ENCODE assay signal across 14 cellular contexts in the genomic region with DNA sequence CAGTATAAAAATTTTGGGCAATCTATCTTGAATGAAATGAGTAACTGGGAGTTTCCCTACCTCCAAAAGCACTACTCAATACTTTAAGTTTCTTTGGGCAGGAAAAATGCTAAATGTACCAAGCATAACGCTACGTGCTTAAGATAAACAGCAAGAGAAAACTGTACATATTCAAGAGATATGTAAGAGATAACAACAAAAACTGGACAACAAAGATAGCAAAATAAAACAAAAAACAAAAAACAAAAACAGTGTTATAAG. TPM values are rescaled to one million over a fixed set of nuclear protein-coding genes. Genes with fewer than 3 reads are reported as not detected.
DNase-seq lines count a peak whose midpoint lies in the region; ATAC-seq and TF ChIP-seq lines count a peak whose summit lies in the region.
"Had no signal": no experiment of that assay in that cellular context is flagged by ENCODE, and none has a peak within 500 bp of the region (broad histone marks: within the 10 kb centered on the region; RNA-seq: fewer than 3 reads in every experiment).

No MANE protein-coding gene starts in this region.

- H3K36me3 Mint-ChIP-seq in activated T-cell treated with anti-CD3 and anti-CD28 coated beads, Interleukin-2, amount 50 U/mL, for 4 hours (ENCODE audit: insufficient read depth) = peaks cover 48% of the 10 kb centered on the region
- H3K36me3 Mint-ChIP-seq in Calu3 (ENCODE audit: insufficient read depth, unreplicated experiment) (peaks cover 98% of the 10 kb centered on the region), glutamatergic neuron (ENCODE audit: unreplicated experiment) (peaks cover under 1% of the 10 kb centered on the region)
- H3K36me3 Mint-ChIP-seq in activated CD4-positive, alpha-beta memory T cell treated with anti-CD3 and anti-CD28 coated beads, Interleukin-2, amount 10 ng/mL, durations not matched to agents 7 days and 5 days (ENCODE audit: low read depth) = peaks cover 85% of the 10 kb centered on the region

- CTCF ChIA-PET in Calu3 (lab: Charles Lee) = interaction anchor here (1.0 kb wide), 1 partner anchor 16 kb away, joined by 5 read pairs; no protein-coding TSS in a partner anchor
- CTCF ChIA-PET in activated CD4-positive, alpha-beta memory T cell treated with anti-CD3 and anti-CD28 coated beads, Interleukin-2, amount 10 ng/mL, durations not matched to agents 7 days and 5 days (lab: Charles Lee) = interaction anchor here (4.4 kb wide), 1 partner anchor 32 kb away, joined by 17 read pairs; no protein-coding TSS in a partner anchor

- H3K9me3 Mint-ChIP-seq in activated T-cell treated with anti-CD3 and anti-CD28 coated beads, Interleukin-2, amount 50 U/mL, for 4 hours = no peaks in the 10 kb centered on the region
- H3K9me3 Mint-ChIP-seq in Calu3 (ENCODE audit: low read depth, unreplicated experiment) (no peaks in the 10 kb centered on the region), glutamatergic neuron (ENCODE audit: unreplicated experiment) (no peaks in the 10 kb centered on the region)
- H3K9me3 Mint-ChIP-seq in activated CD4-positive, alpha-beta memory T cell treated with anti-CD3 and anti-CD28 coated beads, Interleukin-2, amount 10 ng/mL, durations not matched to agents 7 days and 5 days = no peaks in the 10 kb centered on the region
- H3K9me3 Mint-ChIP-seq: CD4-positive, alpha-beta memory T cell had no signal

- peaks cover 32% of the 10 kb centered on the region for H3K4me1 Mint-ChIP-seq in activated T-cell treated with anti-CD3 and anti-CD28 coated beads, Interleukin-2, amount 50 U/mL, for 4 hours (ENCODE audit: low read depth)
- H3K4me1 Mint-ChIP-seq in Calu3 (ENCODE audit: low read depth, unreplicated experiment) = peaks cover 23% of the 10 kb centered on the region
- peaks cover 43% of the 10 kb centered on the region for H3K4me1 Mint-ChIP-seq in activated CD4-positive, alpha-beta memory T cell treated with anti-CD3 and anti-CD28 coated beads, Interleukin-2, amount 10 ng/mL, durations not matched to agents 7 days and 5 days
- no peaks in the 10 kb centered on the region for H3K4me1 Mint-ChIP-seq in glutamatergic neuron (ENCODE audit: low read depth, unreplicated experiment)

- BruUV-seq in Calu3 (replicated peaks; lab: Mats Ljungman, UMichigan) = no TSS peak

- TF ChIP-seq CTCF in Calu3 (IDR thresholded peaks at IDR 0.05; ENCODE audit: unreplicated experiment) (no peak), glutamatergic neuron (IDR thresholded peaks at IDR 0.05; ENCODE audit: partially characterized antibody, unreplicated experiment) (no peak)

- POLR2A ChIA-PET in activated CD4-positive, alpha-beta memory T cell treated with anti-CD3 and anti-CD28 coated beads, Interleukin-2, amount 10 ng/mL, durations not matched to agents 7 days and 5 days (lab: Charles Lee) = interaction anchor here (1.8 to 2.5 kb wide), 4 partner anchors 10 to 32 kb away, joined by 6 to 9 read pairs (median 6); partner anchors contain the start of gene PTGES3

- H3K27me3 Mint-ChIP-seq in activated T-cell treated with anti-CD3 and anti-CD28 coated beads, Interleukin-2, amount 50 U/mL, for 4 hours (ENCODE audit: low read depth) = no peaks in the 10 kb centered on the region
- H3K27me3 Mint-ChIP-seq in Calu3 (ENCODE audit: unreplicated experiment) (no peaks in the 10 kb centered on the region), glutamatergic neuron (ENCODE audit: unreplicated experiment) (no peaks in the 10 kb centered on the region)
- no peaks in the 10 kb centered on the region for H3K27me3 Mint-ChIP-seq in activated CD4-positive, alpha-beta memory T cell treated with anti-CD3 and anti-CD28 coated beads, Interleukin-2, amount 10 ng/mL, durations not matched to agents 7 days and 5 days
- H3K27me3 Mint-ChIP-seq: CD4-positive, alpha-beta memory T cell had no signal

- no peak for DNase-seq in activated T-cell treated with anti-CD3 and anti-CD28 coated beads, Interleukin-2, amount 50 U/mL, for 4 hours
- DNase-seq in activated T-cell treated with anti-CD3 and anti-CD28 coated beads, Interleukin-2, amount 50 U/mL, for 48 hours = no peak
- DNase-seq in Calu3 = no peak
- DNase-seq in activated CD4-positive, alpha-beta memory T cell treated with anti-CD3 and anti-CD28 coated beads, Interleukin-2, amount 10 ng/mL, durations not matched to agents 7 days and 5 days = no peak
- no peak for DNase-seq in glutamatergic neuron
- no peak for DNase-seq in NCI-H524 (lab: John Stamatoyannopoulos, UW)
- no peak for DNase-seq in EL
- DNase-seq in effector CD4-positive, alpha-beta T cell = no peak
- DNase-seq: ACHN; CD4-positive, alpha-beta memory T cell; GM23248; NCI-H1092 treated with DMSO at 0.1 percent for 48 hours; NCI-H1694 treated with DMSO at 0.1 percent for 48 hours; Right ventricle myocardium superior had no signal

- intact Hi-C loops in Calu3 (cut with micrococcal nuclease; ENCODE audit: unreplicated experiment) = no loop called here

- peak overlapping the region; percentile 30 for H3K27ac Mint-ChIP-seq in Calu3 (ENCODE audit: unreplicated experiment)
- peak overlapping the region; percentile 40 for H3K27ac Mint-ChIP-seq in activated CD4-positive, alpha-beta memory T cell treated with anti-CD3 and anti-CD28 coated beads, Interleukin-2, amount 10 ng/mL, durations not matched to agents 7 days and 5 days
- H3K27ac Mint-ChIP-seq in glutamatergic neuron (ENCODE audit: unreplicated experiment) = peak overlapping the region; percentile 38

- H3K4me3 Mint-ChIP-seq in activated T-cell treated with anti-CD3 and anti-CD28 coated beads, Interleukin-2, amount 50 U/mL, for 4 hours = no peak overlapping the region
- no peak overlapping the region for H3K4me3 Mint-ChIP-seq in Calu3 (ENCODE audit: low read depth, unreplicated experiment)
- H3K4me3 Mint-ChIP-seq in activated CD4-positive, alpha-beta memory T cell treated with anti-CD3 and anti-CD28 coated beads, Interleukin-2, amount 10 ng/mL, durations not matched to agents 7 days and 5 days = no peak overlapping the region
- H3K4me3 Mint-ChIP-seq in glutamatergic neuron (ENCODE audit: unreplicated experiment) = no peak overlapping the region
- H3K4me3 Mint-ChIP-seq: CD4-positive, alpha-beta memory T cell had no signal

- peak; percentile 28 to 51 for ATAC-seq in activated T-cell treated with anti-CD3 and anti-CD28 coated beads, Interleukin-2, amount 50 U/mL, for 4 hours

RNA-seq across cellular contexts. Expression of gene PTGES3, which starts 20.0 kb away (rescaled TPM):
- 100 to 1,000 TPM; 343 to 400 (median 399) TPM for total RNA-seq in activated T-cell treated with anti-CD3 and anti-CD28 coated beads, Interleukin-2, amount 50 U/mL, for 4 hours
- total RNA-seq in Calu3 (2022) (435 and 437 TPM in 2 replicates), glutamatergic neuron (ENCODE audit: unreplicated experiment) (180 TPM)
- 100 to 1,000 TPM; 240 to 241 TPM for total RNA-seq in activated CD4-positive, alpha-beta memory T cell treated with anti-CD3 and anti-CD28 coated beads, Interleukin-2, amount 10 ng/mL, durations not matched to agents 7 days and 5 days

RNA-seq across cellular contexts. Expression of gene ATP5F1B, which starts 22.3 kb away (rescaled TPM):
- total RNA-seq in activated T-cell treated with anti-CD3 and anti-CD28 coated beads, Interleukin-2, amount 50 U/mL, for 4 hours = 1,000 to 10,000 TPM in 1 of 3 donors, 100 to 1,000 TPM in 2; 885 to 1,118 (median 953) TPM
- total RNA-seq in Calu3 (2022) (822 and 875 TPM in 2 replicates), glutamatergic neuron (ENCODE audit: unreplicated experiment) (735 TPM)
- total RNA-seq in activated CD4-positive, alpha-beta memory T cell treated with anti-CD3 and anti-CD28 coated beads, Interleukin-2, amount 10 ng/mL, durations not matched to agents 7 days and 5 days = 100 to 1,000 TPM; 529 to 549 TPM

RNA-seq across cellular contexts. Expression of gene BAZ2A, which starts 38.0 kb away (rescaled TPM):
- total RNA-seq in activated T-cell treated with anti-CD3 and anti-CD28 coated beads, Interleukin-2, amount 50 U/mL, for 4 hours = 10 to 100 TPM; 53.0 to 64.9 (median 64.5) TPM
- total RNA-seq in Calu3 (2022) = 158 and 187 TPM in 2 replicates
- total RNA-seq in activated CD4-positive, alpha-beta memory T cell treated with anti-CD3 and anti-CD28 coated beads, Interleukin-2, amount 10 ng/mL, durations not matched to agents 7 days and 5 days = 100 to 1,000 TPM; 121 to 126 TPM
- total RNA-seq in glutamatergic neuron (ENCODE audit: unreplicated experiment) = 196 TPM

RNA-seq across cellular contexts. Expression of gene NACA, which starts 57.0 kb away (rescaled TPM):
- 1,000 to 10,000 TPM; 1,078 to 1,189 (median 1,154) TPM for total RNA-seq in activated T-cell treated with anti-CD3 and anti-CD28 coated beads, Interleukin-2, amount 50 U/mL, for 4 hours
- 771 and 835 TPM in 2 replicates for total RNA-seq in Calu3 (2022)
- 100 to 1,000 TPM; 826 to 860 TPM for total RNA-seq in activated CD4-positive, alpha-beta memory T cell treated with anti-CD3 and anti-CD28 coated beads, Interleukin-2, amount 10 ng/mL, durations not matched to agents 7 days and 5 days
- total RNA-seq in glutamatergic neuron (ENCODE audit: unreplicated experiment) = 589 TPM
